Comparison of ENCODE assay signal across 30 cellular contexts in genomic region chr5:95624368-95624767, GRCh38. TPM values are rescaled to one million over a fixed set of nuclear protein-coding genes. Genes with fewer than 3 reads are reported as not detected.
"Had no signal": no experiment of that assay in that cellular context is flagged by ENCODE, and none has a peak within 500 bp of the region (broad histone marks: within the 10 kb centered on the region; RNA-seq: fewer than 3 reads in every experiment).

No MANE protein-coding gene starts in this region.

- DNase-seq: cortex of kidney; effector CD8-positive, alpha-beta T cell; effector memory CD8-positive, alpha-beta T cell; endodermal cell; erythroblast; esophagus squamous epithelium; foreskin fibroblast; foreskin melanocyte; gastrocnemius medialis; glutamatergic neuron; head of caudate nucleus; heart right ventricle; hippocampal formation; left cardiac atrium; left lung; left ventricle myocardium superior; lower lobe of right lung; mesenchymal stem cell; mucosa of descending colon; naive B cell had no signal

- H3K4me3 Mint-ChIP-seq: dendritic cell treated with granulocyte-macrophage colony-stimulating factor and Interleukin-4, amounts not matched to agents 40 ng/mL and 50 ng/mL, for 4 days; effector memory CD8-positive, alpha-beta T cell; endodermal cell; mesothelial cell of epicardium had no signal

- ATAC-seq: effector memory CD8-positive, alpha-beta T cell; esophagus mucosa; gastrocnemius medialis; heart right ventricle; left cardiac atrium; left lung; left ventricle myocardium superior; lower lobe of right lung; mucosa of descending colon had no signal

- H3K4me3 ChIP-seq: esophagus squamous epithelium, gastrocnemius medialis, heart right ventricle, left lung, lower lobe of right lung, mucosa of descending colon had no signal

- H3K9me3 ChIP-seq: esophagus squamous epithelium, gastrocnemius medialis, heart right ventricle, left lung, lower lobe of right lung, mucosa of descending colon had no signal

- H3K27ac Mint-ChIP-seq: dendritic cell treated with granulocyte-macrophage colony-stimulating factor and Interleukin-4, amounts not matched to agents 40 ng/mL and 50 ng/mL, for 4 days; endodermal cell; mesothelial cell of epicardium had no signal

- H3K36me3 ChIP-seq: esophagus squamous epithelium, gastrocnemius medialis, heart right ventricle, left lung, lower lobe of right lung had no signal

- H3K27ac ChIP-seq: epithelial cell of prostate, esophagus squamous epithelium, gastrocnemius medialis, heart right ventricle, left lung, lower lobe of right lung had no signal

- H3K27me3 ChIP-seq: gastrocnemius medialis had no signal

- H3K36me3 Mint-ChIP-seq: mesothelial cell of epicardium, naive B cell had no signal

- H3K9me3 Mint-ChIP-seq: dendritic cell treated with granulocyte-macrophage colony-stimulating factor and Interleukin-4, amounts not matched to agents 40 ng/mL and 50 ng/mL, for 4 days; effector memory CD8-positive, alpha-beta T cell; naive B cell had no signal

- FAIRE-seq: endometrium, islet of Langerhans, keratinocyte had no signal

- H3K27me3 Mint-ChIP-seq: effector memory CD8-positive, alpha-beta T cell; naive B cell had no signal

RNA-seq across cellular contexts. Expression of gene GPR150, which starts 4.5 kb away (rescaled TPM):
- total RNA-seq: esophagus mucosa, esophagus squamous epithelium, left ventricle myocardium superior, mesothelial cell of epicardium had no signal

RNA-seq across cellular contexts. Expression of gene SPATA9, which starts 58.4 kb away (rescaled TPM):
- total RNA-seq: esophagus mucosa, esophagus squamous epithelium, glomerular endothelial cell, heart right ventricle, kidney epithelial cell, left ventricle myocardium superior, lower lobe of right lung, lung microvascular endothelial cell had no signal
- polyA plus RNA-seq: keratinocyte had no signal
